Comparison of ENCODE assay signal across 18 cellular contexts in genomic region chr11:115530752-115531151, GRCh38. TPM values are rescaled to one million over a fixed set of nuclear protein-coding genes. Genes with fewer than 3 reads are reported as not detected.
DNase-seq lines count a peak whose midpoint lies in the region; ATAC-seq and TF ChIP-seq lines count a peak whose summit lies in the region.
"Had no signal": no experiment of that assay in that cellular context is flagged by ENCODE, and none has a peak within 500 bp of the region (broad histone marks: within the 10 kb centered on the region; RNA-seq: fewer than 3 reads in every experiment).

No MANE protein-coding gene starts in this region.

- WGBS in endodermal cell (ENCODE audit: insufficient coverage in 1 of 2, insufficient read length in 1 of 2), 2 experiments: 48 to 100% methylated on average over 1 to 4 of the region's 4 CpGs

- H3K79me2 ChIP-seq in GM23338 (replicated peaks; ENCODE audit: insufficient read depth): no peaks in the 10 kb centered on the region

- H3K27me3 ChIP-seq in BE2C (no peaks in the 10 kb centered on the region), GM23338 (ENCODE audit: insufficient read depth) (no peaks in the 10 kb centered on the region), endodermal cell (ENCODE audit: control insufficient read depth, insufficient read depth, low read length, poor library complexity, severe bottlenecking) (no peaks in the 10 kb centered on the region)
- H3K27me3 ChIP-seq in effector memory CD4-positive, alpha-beta T cell (replicated peaks; ENCODE audit: control insufficient read depth, insufficient read depth, low read length, poor library complexity, severe bottlenecking): no peaks in the 10 kb centered on the region

- no peak overlapping the region for H3K9ac ChIP-seq in endodermal cell (ENCODE audit: extremely low read depth, low read length, poor library complexity, severe bottlenecking)

- H3K27ac Mint-ChIP-seq in GM23338 (no peak overlapping the region), endodermal cell (no peak overlapping the region)
- H3K27ac Mint-ChIP-seq: natural killer cell; T-helper 1 cell treated with Interleukin-12 subunit alpha and Interleukin-12 subunit beta and Interleukin-4 antibody, amounts not matched to agents 30 μg/mL and 1 μg/mL, for 36 hours had no signal

- no peaks in the 10 kb centered on the region for H3K9me3 Mint-ChIP-seq in GM23338
- H3K9me3 Mint-ChIP-seq in endodermal cell: no peaks in the 10 kb centered on the region
- H3K9me3 Mint-ChIP-seq: T-helper 1 cell treated with Interleukin-12 subunit alpha and Interleukin-12 subunit beta and Interleukin-4 antibody, amounts not matched to agents 30 μg/mL and 1 μg/mL, for 36 hours had no signal

- H3K4me3 Mint-ChIP-seq in GM23338 (no peak overlapping the region), endodermal cell (peak overlapping the region; percentile 1)
- H3K4me3 Mint-ChIP-seq: natural killer cell; T-helper 1 cell treated with Interleukin-12 subunit alpha and Interleukin-12 subunit beta and Interleukin-4 antibody, amounts not matched to agents 30 μg/mL and 1 μg/mL, for 36 hours had no signal

- H3K4me1 Mint-ChIP-seq in GM23338: peaks cover 24% of the 10 kb centered on the region
- H3K4me1 Mint-ChIP-seq in endodermal cell: peaks cover 60% of the 10 kb centered on the region
- H3K4me1 Mint-ChIP-seq: natural killer cell had no signal

- H2AFZ ChIP-seq in GM23338: peak overlapping the region; percentile 92; the same call in 1 of the 2 replicates

- H3K4me3 ChIP-seq in BE2C (ENCODE audit: low read depth, low read length) (no peak overlapping the region), GM23338 (no peak overlapping the region), endodermal cell (ENCODE audit: low read length) (no peak overlapping the region)
- H3K4me3 ChIP-seq in effector memory CD4-positive, alpha-beta T cell (ENCODE audit: insufficient read depth, low read depth, low read length, poor library complexity, severe bottlenecking): no peak overlapping the region
- H3K4me3 ChIP-seq: esophagus muscularis mucosa, tibial nerve had no signal

- H3K4me1 ChIP-seq in BE2C (peaks cover 6% of the 10 kb centered on the region; the same call in 1 of the 2 replicates), GM23338 (ENCODE audit: insufficient read depth) (peaks cover 7% of the 10 kb centered on the region; the same call in 1 of the 2 replicates), endodermal cell (ENCODE audit: control insufficient read depth, insufficient read depth, low read length) (peaks cover 35% of the 10 kb centered on the region)
- H3K4me1 ChIP-seq in effector memory CD4-positive, alpha-beta T cell (ENCODE audit: control insufficient read depth, insufficient read depth, low read length, poor library complexity, severe bottlenecking): no peaks in the 10 kb centered on the region
- H3K4me1 ChIP-seq: esophagus muscularis mucosa, tibial nerve had no signal

- H4K20me1 ChIP-seq in GM23338 (replicated peaks; ENCODE audit: insufficient read depth): no peaks in the 10 kb centered on the region

- no peaks in the 10 kb centered on the region for H3F3A ChIP-seq in GM23338 (replicated peaks; ENCODE audit: low read depth)

- H3K4me2 ChIP-seq in GM23338: no peak overlapping the region

- H3K27ac ChIP-seq in GM23338 (ENCODE audit: low read depth): no peak overlapping the region
- H3K27ac ChIP-seq in endodermal cell (ENCODE audit: low read depth, low read length): no peak overlapping the region
- no peak overlapping the region for H3K27ac ChIP-seq in effector memory CD4-positive, alpha-beta T cell (ENCODE audit: insufficient read depth, low read length, poor library complexity, severe bottlenecking)
- H3K27ac ChIP-seq: esophagus muscularis mucosa, tibial nerve had no signal

- TF ChIP-seq CTCF in BE2C (IDR thresholded peaks at IDR 0.05; ENCODE audit: low read depth, low read length): peak; percentile 45
- peak; percentile 67 to 77 for TF ChIP-seq CTCF in GM23338 (conservative IDR thresholded peaks at IDR 0.05; ENCODE audit: low read depth in 2 of 2)
- peak; percentile 83 for TF ChIP-seq CTCF in endodermal cell (conservative IDR thresholded peaks at IDR 0.05)

- H3K9me2 ChIP-seq in GM23338 (ENCODE audit: insufficient read depth): 0 out of 2 replicates have a peak, but pooled peaks cover 4% of the 10 kb centered on the region

- H3K36me3 ChIP-seq in BE2C (no peaks in the 10 kb centered on the region), GM23338 (ENCODE audit: insufficient read depth) (no peaks in the 10 kb centered on the region), endodermal cell (ENCODE audit: control insufficient read depth, insufficient read depth, low read length) (no peaks in the 10 kb centered on the region)
- no peaks in the 10 kb centered on the region for H3K36me3 ChIP-seq in effector memory CD4-positive, alpha-beta T cell (ENCODE audit: control insufficient read depth, insufficient read depth, low read length)
- H3K36me3 ChIP-seq: esophagus muscularis mucosa, tibial nerve had no signal

- DNase-seq in BE2C (peak; percentile 32), GM23338 (ENCODE audit: low spot score) (peak; percentile 80), NOMO-1 treated with dmso at 0.1 percent for 144 hours (lab: John Stamatoyannopoulos, UW; ENCODE audit: unreplicated experiment) (peak; percentile 12), endodermal cell (peak; percentile 88), NCI-H1092 (lab: John Stamatoyannopoulos, UW) (no peak)
- no peak for DNase-seq in effector memory CD4-positive, alpha-beta T cell
- DNase-seq: activated CD4-positive, alpha-beta T cell treated with anti-CD3 and anti-CD28 coated beads for 4 hours; activated T-cell treated with anti-CD3 and anti-CD28 coated beads, Interleukin-2, amount 50 U/mL, for 1 hour; DMS153; HCEC 1CT; natural killer cell; retina; stimulated activated CD4-positive, alpha-beta T cell treated with anti-CD3 and anti-CD28 coated beads, Interleukin-2, amount 100 ng/mL, for 48 hours had no signal

- no peaks in the 10 kb centered on the region for H3K36me3 Mint-ChIP-seq in GM23338 (ENCODE audit: low read depth)
- no peaks in the 10 kb centered on the region for H3K36me3 Mint-ChIP-seq in endodermal cell (ENCODE audit: low read depth)
- H3K36me3 Mint-ChIP-seq: natural killer cell had no signal

- peak; percentile 86 for ATAC-seq in GM23338
- ATAC-seq in GM18858 (IDR thresholded peaks at IDR 0.05; ENCODE audit: unreplicated experiment): no peak
- ATAC-seq in GM18498 (IDR thresholded peaks at IDR 0.05; ENCODE audit: unreplicated experiment): no peak
- ATAC-seq: natural killer cell had no signal

- H3K27me3 Mint-ChIP-seq in GM23338 (ENCODE audit: insufficient read depth, low read depth, poor library complexity) (peaks cover 8% of the 10 kb centered on the region), endodermal cell (ENCODE audit: insufficient read depth) (peaks cover 8% of the 10 kb centered on the region)

- H3K9me3 ChIP-seq in BE2C: no peaks in the 10 kb centered on the region
- H3K9me3 ChIP-seq in endodermal cell (ENCODE audit: control insufficient read depth, low read length): no peaks in the 10 kb centered on the region
- H3K9me3 ChIP-seq in effector memory CD4-positive, alpha-beta T cell (ENCODE audit: control insufficient read depth, low read length): no peaks in the 10 kb centered on the region
- H3K9me3 ChIP-seq: esophagus muscularis mucosa, tibial nerve had no signal

TF ChIP-seq in GM23338, 12 proteins besides CTCF, POLR2A, EP300 and RAD21 (continues in another document):
- TF ChIP-seq NANOG (IDR thresholded peaks at IDR 0.05; ENCODE audit: borderline replicate concordance): no peak
- no peak for TF ChIP-seq ZNF331 (CRISPR knock-in tag; IDR thresholded peaks at IDR 0.05; ENCODE audit: low read depth)
- TF ChIP-seq REST (IDR thresholded peaks at IDR 0.05; ENCODE audit: unreplicated experiment): no peak
- TF ChIP-seq ZNF114 (CRISPR knock-in tag; IDR thresholded peaks at IDR 0.05): no peak
- no peak for TF ChIP-seq POLR2AphosphoS5 (IDR thresholded peaks at IDR 0.05; ENCODE audit: low read depth)
- TF ChIP-seq CREB1 (CRISPR knock-in tag; IDR thresholded peaks at IDR 0.05; ENCODE audit: low read depth): no peak
- no peak for TF ChIP-seq ETS1 (IDR thresholded peaks at IDR 0.05)

RNA-seq across cellular contexts. Expression of gene CADM1, which starts 26.5 kb away (rescaled TPM):
- polyA plus RNA-seq in BE2C (2012; ENCODE audit: insufficient read depth, insufficient read length, low read depth): 201 TPM
- 18.0 and 26.1 TPM in 2 replicates for total RNA-seq in GM23338 (2014; rRNA removed; shearing (Covaris generic))
- 16.5 and 18.0 TPM in 2 replicates for polyA plus RNA-seq in GM23338 (2016; fragmentation: Nextera tagmentation; extraction: Ambion mirVana)
- 10 to 100 TPM; 76.3 to 88.2 TPM for total RNA-seq in endodermal cell
- polyA plus RNA-seq in endodermal cell (2013, experiment 1 of 2): 95.9 TPM
- polyA plus RNA-seq in endodermal cell (2013, experiment 2 of 2): 91.3 TPM

Comparison
In these comparisons a context has a peak if more than half of its experiments do, and no peak if none do; other contexts are left out.
1. DNase-seq: peak in BE2C (single experiment), GM23338 (single experiment), NOMO-1 treated with dmso at 0.1 percent for 144 hours (single experiment) and endodermal cell (single experiment); none in effector memory CD4-positive, alpha-beta T cell (0 of 3) and NCI-H1092 (single experiment).
2. Peak in every context shown above with its lines, with median percentiles within 50 percentile points of each other: CTCF ChIP-seq.